In the genomic region with DNA sequence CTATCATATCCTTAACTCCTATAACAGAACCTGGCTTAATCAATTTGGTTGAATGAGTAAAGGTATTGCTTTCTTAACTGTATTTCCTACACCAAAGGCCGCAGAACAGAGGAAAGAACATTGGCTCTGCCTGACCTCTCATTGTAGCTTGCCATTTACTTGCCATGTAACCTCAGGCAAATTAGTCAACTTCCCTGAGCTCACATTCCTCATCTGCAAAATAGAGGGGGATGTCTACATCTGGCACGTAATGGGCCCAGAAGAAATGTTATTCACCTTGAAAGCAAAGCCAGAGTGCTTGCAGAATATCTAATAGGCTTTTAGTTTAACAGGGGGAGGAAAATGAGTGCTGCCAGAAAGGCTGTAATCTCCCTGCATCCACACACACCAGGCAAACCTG, we compare ENCODE assay signal across 30 cellular contexts. TPM values are rescaled to one million over a fixed set of nuclear protein-coding genes. Genes with fewer than 3 reads are reported as not detected.
DNase-seq lines count a peak whose midpoint lies in the region; ATAC-seq, FAIRE-seq and TF ChIP-seq lines count a peak whose summit lies in the region.
"Had no signal": no experiment of that assay in that cellular context is flagged by ENCODE, and none has a peak within 500 bp of the region (broad histone marks: within the 10 kb centered on the region; RNA-seq: fewer than 3 reads in every experiment).

No MANE protein-coding gene starts in this region.

- H3K27me3 ChIP-seq in bronchial epithelial cell (ENCODE audit: control insufficient read depth, insufficient read depth, low read length) (no peaks in the 10 kb centered on the region), keratinocyte (ENCODE audit: control insufficient read depth, extremely low read depth, insufficient read depth, low read length) (no peaks in the 10 kb centered on the region), lower lobe of right lung (ENCODE audit: low read depth) (no peaks in the 10 kb centered on the region)
- H3K27me3 ChIP-seq: left lung, SJCRH30 had no signal

- no peak overlapping the region for H3K4me2 ChIP-seq in keratinocyte (ENCODE audit: control insufficient read depth, extremely low read depth, insufficient read depth, low read depth, low read length)

- CTCF ChIA-PET in GM10248 (lab: Yijun Ruan, JAX) = interaction anchor here (1.1 to 8.8 kb wide), 5 partner anchors 9 to 268 kb away, joined by 3 to 105 read pairs (median 25); no protein-coding TSS in a partner anchor

- no peaks in the 10 kb centered on the region for H3K79me2 ChIP-seq in keratinocyte (ENCODE audit: control insufficient read depth, insufficient read depth, low read length)
- H3K79me2 ChIP-seq: parathyroid adenoma had no signal

- H3K9ac ChIP-seq in keratinocyte (ENCODE audit: control insufficient read depth, extremely low read depth, insufficient read depth, low read length) = no peak overlapping the region
- H3K9ac ChIP-seq: parathyroid adenoma had no signal

- H3K4me3 ChIP-seq in bronchial epithelial cell (ENCODE audit: low read depth, low read length) (no peak overlapping the region), keratinocyte (ENCODE audit: control insufficient read depth in 2 of 3, extremely low read depth in 1 of 3, insufficient read depth in 2 of 3, low read depth in 1 of 3, low read length in 3 of 3) (no peak overlapping the region), lower lobe of right lung (no peak overlapping the region)
- H3K4me3 ChIP-seq: left lung, SJCRH30 had no signal

- POLR2A ChIA-PET in GM10248 (lab: Yijun Ruan, JAX) = no interaction called here

- FAIRE-seq in bronchial epithelial cell (lab: Jason Lieb, UNC) (no peak), keratinocyte (lab: Jason Lieb, UNC) (peak; percentile 46)
- FAIRE-seq: D721Med, GM18507, TTC549 had no signal

- peaks cover 13% of the 10 kb centered on the region for H4K20me1 ChIP-seq in keratinocyte (ENCODE audit: control insufficient read depth, extremely low read depth, insufficient read depth, low read length)

- H3K36me3 ChIP-seq in bronchial epithelial cell (ENCODE audit: control insufficient read depth, insufficient read depth, low read length) (peaks cover 29% of the 10 kb centered on the region), keratinocyte (ENCODE audit: control insufficient read depth in 2 of 2, extremely low read depth in 1 of 2, insufficient read depth in 2 of 2, low read length in 2 of 2) (peaks cover 49 to 68% of the 10 kb centered on the region in 2 experiments), lower lobe of right lung (no peaks in the 10 kb centered on the region)
- H3K36me3 ChIP-seq: left lung, SJCRH30 had no signal

- no peaks in the 10 kb centered on the region for H3K9me1 ChIP-seq in keratinocyte (ENCODE audit: control insufficient read depth, extremely low read depth, insufficient read depth, low read length)

- peaks cover 63% of the 10 kb centered on the region for H3K4me1 ChIP-seq in keratinocyte (ENCODE audit: control insufficient read depth, extremely low read depth, insufficient read depth, low read length)
- peaks cover 10% of the 10 kb centered on the region for H3K4me1 ChIP-seq in lower lobe of right lung
- H3K4me1 ChIP-seq: parathyroid adenoma had no signal

- no peak overlapping the region for H3K27ac ChIP-seq in keratinocyte (ENCODE audit: control insufficient read depth, insufficient read depth, low read length)
- no peak overlapping the region for H3K27ac ChIP-seq in lower lobe of right lung
- H3K27ac ChIP-seq: C4-2B, left lung, parathyroid adenoma, SJCRH30 had no signal

- no peak for ATAC-seq in lower lobe of right lung
- ATAC-seq: activated T-cell treated with anti-CD3 and anti-CD28 coated beads, Interleukin-2, amount 50 U/mL, for 4 hours; left lung; sciatic nerve; T-cell had no signal

- dilution Hi-C loops in keratinocyte (cut with MboI; ENCODE audit: extremely low pct_ligation_motif_present, low sequenced_read_pairs) = no loop called here

- H2AFZ ChIP-seq in keratinocyte (ENCODE audit: control insufficient read depth, low read length) = no peak overlapping the region
- H2AFZ ChIP-seq: parathyroid adenoma had no signal

- intact Hi-C loops in lower lobe of right lung (cut with DNase I) = no loop called here

- no peak for TF ChIP-seq CTCF in bronchial epithelial cell (IDR thresholded peaks at IDR 0.05; ENCODE audit: insufficient read depth, low read length, severe bottlenecking)
- TF ChIP-seq CTCF in keratinocyte (optimal IDR thresholded peaks at IDR 0.05 in 1 of 3, IDR thresholded peaks at IDR 0.05 in 1 of 3, conservative IDR thresholded peaks at IDR 0.05 in 1 of 3; ENCODE audit: extremely low read depth in 1 of 3, insufficient read depth in 2 of 3, low read length in 3 of 3) = no peak
- no peak for TF ChIP-seq CTCF in lower lobe of right lung (IDR thresholded peaks at IDR 0.05)
- TF ChIP-seq CTCF in GM10248 (IDR thresholded peaks at IDR 0.05; ENCODE audit: control extremely low read depth, extremely low read depth, low read depth, missing control alignments) = no peak

- DNase-seq in Daoy (ENCODE audit: low read depth) (peak; percentile 79), NCI-H526 (lab: John Stamatoyannopoulos, UW) (peak; percentile 85), bronchial epithelial cell (ENCODE audit: low read depth) (peak; percentile 51), keratinocyte (ENCODE audit: low read depth, low spot score) (no peak), lower lobe of right lung (no peak), HPDE6-E6E7 (ENCODE audit: extremely low spot score) (no peak), GM10248 (ENCODE audit: extremely low spot score) (no peak)
- DNase-seq in activated CD8-positive, alpha-beta memory T cell treated with anti-CD3 and anti-CD28 coated beads, Interleukin-2, amount 50 U/mL, for 48 hours = no peak
- DNase-seq: activated CD4-positive, alpha-beta T cell treated with anti-CD3 and anti-CD28 coated beads for 1 hour; activated CD8-positive, alpha-beta memory T cell treated with anti-CD3 and anti-CD28 coated beads for 24 hours; activated naive CD4-positive, alpha-beta T cell treated with anti-CD3 and anti-CD28 coated beads for 36 hours; activated T-cell treated with anti-CD3 and anti-CD28 coated beads, Interleukin-2, amount 50 U/mL, for 4 hours; glutamatergic neuron; GOT3; KBM-7; left lung; MV-4-11; NCI-H1694 treated with DMSO at 0.1 percent for 48 hours; NCI-H774; OCI-M1; SJCRH30; stimulated activated CD4-positive, alpha-beta T cell treated with anti-CD3 and anti-CD28 coated beads, Interleukin-15, amount 100 ng/mL, for 24 hours; stimulated activated CD8-positive, alpha-beta memory T cell treated with anti-CD3 and anti-CD28 coated beads, Interleukin-4, amount 100 ng/mL, for 48 hours; T-cell had no signal

- no peaks in the 10 kb centered on the region for H3K9me3 ChIP-seq in keratinocyte (ENCODE audit: control insufficient read depth, low read depth, low read length)
- no peaks in the 10 kb centered on the region for H3K9me3 ChIP-seq in lower lobe of right lung
- H3K9me3 ChIP-seq: left lung, SJCRH30 had no signal

RNA-seq across cellular contexts. Expression of a gene that starts 44.3 kb away (rescaled TPM):
- 1.4 and 1.6 TPM in 2 replicates for total RNA-seq in Daoy (2014; rRNA removed; shearing (Covaris generic))
- total RNA-seq in bronchial epithelial cell = 1,014 and 1,840 TPM in 2 replicates
- 1,627 to 2,571 TPM (median 2,208 TPM) in 3 replicates for polyA plus RNA-seq in keratinocyte
- 350 TPM for polyA plus RNA-seq in keratinocyte (2011; ENCODE audit: low read depth)
- 688 and 783 TPM in 2 replicates for polyA plus RNA-seq in keratinocyte (2011; cell fraction: cytosol; rRNA removed)
- polyA plus RNA-seq in keratinocyte (2011; cell fraction: nucleus; rRNA removed) = 3,724 and 4,110 TPM in 2 replicates
- 312 and 2,583 TPM in 2 replicates for polyA plus RNA-seq in keratinocyte (2012; ENCODE audit: low replicate concordance)
- 2,532 to 3,187 TPM (median 2,714 TPM) in 3 replicates for polyA minus RNA-seq in keratinocyte
- polyA minus RNA-seq in keratinocyte (2011; cell fraction: cytosol; rRNA and poly(A)+ RNA removed) = 1,597 TPM
- polyA minus RNA-seq in keratinocyte (2011; cell fraction: nucleus; rRNA and poly(A)+ RNA removed) = 4,972 and 7,290 TPM in 2 replicates
- 24.9 TPM for total RNA-seq in lower lobe of right lung

Comparison
In these comparisons a context has a peak if more than half of its experiments do, and no peak if none do; other contexts are left out.
1. DNase-seq: peak in Daoy (single experiment), NCI-H526 (2 of 2) and bronchial epithelial cell (single experiment); none in keratinocyte (single experiment), lower lobe of right lung (single experiment), HPDE6-E6E7 (single experiment), activated CD8-positive, alpha-beta memory T cell treated with anti-CD3 and anti-CD28 coated beads, Interleukin-2, amount 50 U/mL, for 48 hours (single experiment) and GM10248 (single experiment).
2. RNA of a gene that starts 44.3 kb away (total RNA-seq): 1,014 to 1,840 TPM in bronchial epithelial cell; 24.9 TPM in lower lobe of right lung (single experiment) and 1.4 to 1.6 TPM in Daoy; every median in the first group is over 10 times any median in the second.